Comparison of ENCODE assay signal across 7 cellular contexts in genomic region chr4:77820836-77821561, GRCh38. TPM values are rescaled to one million over a fixed set of nuclear protein-coding genes. Genes with fewer than 3 reads are reported as not detected.
DNase-seq lines count a peak whose midpoint lies in the region; ATAC-seq and TF ChIP-seq lines count a peak whose summit lies in the region.

No MANE protein-coding gene starts in this region.

- ATAC-seq in GM18870 (IDR thresholded peaks at IDR 0.05; ENCODE audit: unreplicated experiment): no peak
- ATAC-seq in GM21367 (IDR thresholded peaks at IDR 0.05; ENCODE audit: unreplicated experiment): no peak

- H3K27ac ChIP-seq in vagina: peak overlapping the region; percentile 100

- no peaks in the 10 kb centered on the region for H3K36me3 ChIP-seq in vagina

- DNase-seq in GM12865 (ENCODE audit: low read depth) (peak; percentile 43), NCI-H1105 treated with DMSO at 0.1 percent for 48 hours (lab: John Stamatoyannopoulos, UW) (peak; percentile 29), cerebellum (ENCODE audit: low spot score) (peak; percentile 11), midbrain (lab: John Stamatoyannopoulos, UW) (peak; percentile 36), vagina (ENCODE audit: extremely low spot score in 2 of 2) (no peak)

- no peaks in the 10 kb centered on the region for H3K27me3 ChIP-seq in vagina

- no peak for TF ChIP-seq POLR2A in vagina (IDR thresholded peaks at IDR 0.05)

- no peaks in the 10 kb centered on the region for H3K9me3 ChIP-seq in vagina

- H3K4me3 ChIP-seq in GM12865 (ENCODE audit: low read depth, low read length) (peak overlapping the region; percentile 72), vagina (peak overlapping the region; percentile 65 to 83)

- TF ChIP-seq CTCF in GM12865 (IDR thresholded peaks at IDR 0.05; ENCODE audit: insufficient read depth, low read depth, low read length, missing control alignments) (no peak), vagina (IDR thresholded peaks at IDR 0.05) (no peak)

- intact Hi-C loops in vagina (cut with DNase I): loop anchor here (5.0 kb wide), 1 partner anchor 41 kb away; the partner anchor contains the start of gene MRPL1

- H3K4me1 ChIP-seq in vagina: peaks cover 34% of the 10 kb centered on the region

RNA-seq across cellular contexts. Expression of gene CNOT6L, which starts 1.8 kb away (rescaled TPM):
- total RNA-seq in cerebellum: 43.3 TPM
- total RNA-seq in vagina: 22.1 TPM

RNA-seq across cellular contexts. Expression of gene MRPL1, which starts 41.6 kb away (rescaled TPM):
- 30.0 TPM for total RNA-seq in cerebellum
- 20.1 TPM for total RNA-seq in vagina

Comparison
In these comparisons a context has a peak if more than half of its experiments do, and no peak if none do; other contexts are left out.
1. DNase-seq: peak in GM12865 (single experiment), NCI-H1105 treated with DMSO at 0.1 percent for 48 hours (single experiment), cerebellum (single experiment) and midbrain (single experiment); none in vagina (0 of 2).